In genomic region chr17:61463068-61463980, GRCh38 we compare ENCODE assay signal across 14 cellular contexts. TPM values are rescaled to one million over a fixed set of nuclear protein-coding genes. Genes with fewer than 3 reads are reported as not detected.
DNase-seq lines count a peak whose midpoint lies in the region; ATAC-seq and TF ChIP-seq lines count a peak whose summit lies in the region.
"Had no signal": no experiment of that assay in that cellular context is flagged by ENCODE, and none has a peak within 500 bp of the region (broad histone marks: within the 10 kb centered on the region; RNA-seq: fewer than 3 reads in every experiment).

No MANE protein-coding gene starts in this region.

- peaks cover 47% of the 10 kb centered on the region for H3K4me1 Mint-ChIP-seq in nephron progenitor cell
- H3K4me1 Mint-ChIP-seq in activated CD4-positive, alpha-beta T cell treated with anti-CD3 and anti-CD28 coated beads, Interleukin-2, amount 10 ng/mL, durations not matched to agents 24 days and 14 days = peaks cover 4% of the 10 kb centered on the region
- H3K4me1 Mint-ChIP-seq: activated T-helper 17 cell treated with anti-CD3 and anti-CD28 coated beads, Interleukin-2, amount 50 U/mL, for 72 hours had no signal

- peak overlapping the region; percentile 49; the same call in 1 of the 2 replicates for H3K4me3 ChIP-seq in HUES6 (ENCODE audit: low read depth, low read length)
- no peak overlapping the region for H3K4me3 ChIP-seq in choroid plexus epithelial cell (ENCODE audit: low read depth, low read length)

- peaks cover 91% of the 10 kb centered on the region for H3K27me3 ChIP-seq in HUES6 (ENCODE audit: control insufficient read depth, insufficient read depth, low read length)

- peak overlapping the region; percentile 44 for H3K4me3 Mint-ChIP-seq in nephron progenitor cell
- no peak overlapping the region for H3K4me3 Mint-ChIP-seq in activated CD4-positive, alpha-beta T cell treated with anti-CD3 and anti-CD28 coated beads, Interleukin-2, amount 10 ng/mL, durations not matched to agents 24 days and 14 days
- H3K4me3 Mint-ChIP-seq: activated CD4-positive, alpha-beta T cell treated with anti-CD3 and anti-CD28 coated beads for 36 hours; activated T-helper 17 cell treated with anti-CD3 and anti-CD28 coated beads, Interleukin-2, amount 50 U/mL, for 72 hours; CD8-positive, alpha-beta T cell had no signal

- no peak overlapping the region for H3K27ac Mint-ChIP-seq in nephron progenitor cell
- H3K27ac Mint-ChIP-seq in activated CD4-positive, alpha-beta T cell treated with anti-CD3 and anti-CD28 coated beads, Interleukin-2, amount 10 ng/mL, durations not matched to agents 24 days and 14 days = no peak overlapping the region
- H3K27ac Mint-ChIP-seq: activated CD4-positive, alpha-beta T cell treated with anti-CD3 and anti-CD28 coated beads for 36 hours; activated T-helper 17 cell treated with anti-CD3 and anti-CD28 coated beads, Interleukin-2, amount 50 U/mL, for 72 hours; CD8-positive, alpha-beta T cell; naive thymus-derived CD4-positive, alpha-beta T cell had no signal

- H3K27ac ChIP-seq in HUES6 (ENCODE audit: low read depth, low read length) = no peak overlapping the region

- H3K36me3 Mint-ChIP-seq in nephron progenitor cell (ENCODE audit: low read depth) = no peaks in the 10 kb centered on the region
- no peaks in the 10 kb centered on the region for H3K36me3 Mint-ChIP-seq in activated CD4-positive, alpha-beta T cell treated with anti-CD3 and anti-CD28 coated beads, Interleukin-2, amount 10 ng/mL, durations not matched to agents 24 days and 14 days (ENCODE audit: low read depth)
- H3K36me3 Mint-ChIP-seq: CD8-positive, alpha-beta T cell; naive thymus-derived CD4-positive, alpha-beta T cell had no signal

- H3K27me3 Mint-ChIP-seq in nephron progenitor cell (ENCODE audit: low read depth, poor library complexity) = peaks cover 79% of the 10 kb centered on the region
- peaks cover 58% of the 10 kb centered on the region for H3K27me3 Mint-ChIP-seq in activated CD4-positive, alpha-beta T cell treated with anti-CD3 and anti-CD28 coated beads, Interleukin-2, amount 10 ng/mL, durations not matched to agents 24 days and 14 days

- H3K4me1 ChIP-seq in HUES6 (ENCODE audit: control insufficient read depth, insufficient read depth, low read length) = peaks cover 42% of the 10 kb centered on the region

- no peaks in the 10 kb centered on the region for H3K36me3 ChIP-seq in HUES6 (ENCODE audit: control insufficient read depth, insufficient read depth, low read length)

- no peaks in the 10 kb centered on the region for H3K9me3 ChIP-seq in HUES6 (ENCODE audit: control insufficient read depth, insufficient read depth, low read depth, low read length)

- H3K9me3 Mint-ChIP-seq in nephron progenitor cell = no peaks in the 10 kb centered on the region
- no peaks in the 10 kb centered on the region for H3K9me3 Mint-ChIP-seq in activated CD4-positive, alpha-beta T cell treated with anti-CD3 and anti-CD28 coated beads, Interleukin-2, amount 10 ng/mL, durations not matched to agents 24 days and 14 days
- H3K9me3 Mint-ChIP-seq: activated T-helper 17 cell treated with anti-CD3 and anti-CD28 coated beads, Interleukin-2, amount 50 U/mL, for 72 hours; CD8-positive, alpha-beta T cell; naive thymus-derived CD4-positive, alpha-beta T cell had no signal

- ATAC-seq in HG03025 (IDR thresholded peaks at IDR 0.05; ENCODE audit: low FRiP score, unreplicated experiment) = no peak
- ATAC-seq: activated T-helper 17 cell treated with anti-CD3 and anti-CD28 coated beads, Interleukin-2, amount 50 U/mL, for 72 hours; CD8-positive, alpha-beta T cell had no signal

- TF ChIP-seq CTCF in choroid plexus epithelial cell (conservative IDR thresholded peaks at IDR 0.05; ENCODE audit: low read depth, low read length) = peak; percentile 42
- no peak for TF ChIP-seq CTCF in nephron progenitor cell (IDR thresholded peaks at IDR 0.05)

- intact Hi-C loops in activated CD4-positive, alpha-beta T cell treated with anti-CD3 and anti-CD28 coated beads, Interleukin-2, amount 10 ng/mL, durations not matched to agents 24 days and 14 days (cut with micrococcal nuclease) = no loop called here

- peak overlapping the region; percentile 21 for H3K9ac ChIP-seq in HUES6 (ENCODE audit: low read length)

- DNase-seq in D341Med (ENCODE audit: low spot score) = peak; percentile 43
- no peak for DNase-seq in choroid plexus epithelial cell (ENCODE audit: low read depth)
- DNase-seq in nephron progenitor cell = no peak
- no peak for DNase-seq in activated CD4-positive, alpha-beta T cell treated with anti-CD3 and anti-CD28 coated beads, Interleukin-2, amount 10 ng/mL, durations not matched to agents 24 days and 14 days
- DNase-seq in EL = no peak
- DNase-seq in activated T-cell treated with anti-CD3 and anti-CD28 coated beads for 4 hours = no peak
- DNase-seq: CD8-positive, alpha-beta T cell; naive thymus-derived CD4-positive, alpha-beta T cell; NCI-H1105 treated with DMSO at 0.1 percent for 48 hours; NCI-H774 had no signal

RNA-seq across cellular contexts. Expression of gene TBX4, which starts 11.1 kb away (rescaled TPM):
- total RNA-seq in activated CD4-positive, alpha-beta T cell treated with anti-CD3 and anti-CD28 coated beads, Interleukin-2, amount 10 ng/mL, durations not matched to agents 24 days and 14 days = not detected in 2 replicates
- total RNA-seq: activated CD4-positive, alpha-beta T cell treated with anti-CD3 and anti-CD28 coated beads for 36 hours; activated T-helper 17 cell treated with anti-CD3 and anti-CD28 coated beads, Interleukin-2, amount 50 U/mL, for 72 hours; CD8-positive, alpha-beta T cell; naive thymus-derived CD4-positive, alpha-beta T cell had no signal
